Comparison of ENCODE assay signal across 13 cellular contexts in the genomic region with DNA sequence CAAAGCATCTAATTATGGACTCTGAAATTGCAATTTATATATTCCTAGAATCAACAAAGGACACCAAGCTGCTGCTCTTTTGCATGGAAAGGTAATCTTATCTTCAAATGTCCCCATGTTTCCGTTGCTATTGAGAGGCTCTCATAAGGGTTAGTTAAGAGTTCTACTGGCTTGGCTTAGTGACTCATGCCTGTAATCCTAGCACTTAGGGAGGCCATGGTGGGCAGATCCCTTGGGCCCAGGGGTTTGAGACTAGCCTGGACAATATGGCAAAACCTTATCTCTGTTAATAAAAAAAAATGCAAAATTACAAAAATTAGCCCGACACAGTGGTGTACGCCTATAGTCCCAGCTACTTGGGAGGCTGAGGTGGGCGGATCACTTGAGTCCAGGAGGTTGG.
DNase-seq lines count a peak whose midpoint lies in the region; ATAC-seq and TF ChIP-seq lines count a peak whose summit lies in the region.
"Had no signal": no experiment of that assay in that cellular context is flagged by ENCODE, and none has a peak within 500 bp of the region (broad histone marks: within the 10 kb centered on the region; RNA-seq: fewer than 3 reads in every experiment).

No MANE protein-coding gene starts in this region.

- TF ChIP-seq CTCF in heart left ventricle (IDR thresholded peaks at IDR 0.05) (no peak), upper lobe of right lung (IDR thresholded peaks at IDR 0.05) (no peak), coronary artery (IDR thresholded peaks at IDR 0.05) (no peak)

- no peaks in the 10 kb centered on the region for H3K9me3 ChIP-seq in heart left ventricle
- H3K9me3 ChIP-seq in right cardiac atrium (ENCODE audit: control insufficient read depth, low read length): no peaks in the 10 kb centered on the region
- H3K9me3 ChIP-seq in upper lobe of right lung: no peaks in the 10 kb centered on the region
- H3K9me3 ChIP-seq: BE2C had no signal

- intact Hi-C loops in heart left ventricle (cut with DNase I) (no loop called here), cardiac septum (cut with DNase I) (no loop called here), right cardiac atrium (cut with DNase I) (no loop called here), upper lobe of right lung (cut with DNase I) (no loop called here)

- ATAC-seq in heart left ventricle: peak in 3 of 4 donors; percentile 61 to 77 (median 74)
- peak; percentile 22 to 29 for ATAC-seq in right cardiac atrium
- ATAC-seq in upper lobe of right lung: peak; percentile 69
- ATAC-seq in GM21576 (IDR thresholded peaks at IDR 0.05; ENCODE audit: unreplicated experiment): no peak
- ATAC-seq: CD8-positive, alpha-beta T cell had no signal

- TF ChIP-seq POLR2A in heart left ventricle (IDR thresholded peaks at IDR 0.05): no peak

- WGBS in heart left ventricle, 4 donors: 75 to 88% (median 82%) methylated on average over 4 of the region's 4 CpGs
- WGBS in right cardiac atrium: 73% methylated on average over 4 of the region's 4 CpGs

- no peak for DNase-seq in heart left ventricle
- no peak for DNase-seq in cardiac septum (ENCODE audit: low spot score)
- DNase-seq in NCI-H69 (lab: John Stamatoyannopoulos, UW): peak; percentile 43
- DNase-seq in right cardiac atrium: no peak
- DNase-seq in upper lobe of right lung: no peak
- DNase-seq in midbrain (lab: John Stamatoyannopoulos, UW): no peak
- no peak for DNase-seq in coronary artery (ENCODE audit: low spot score)
- DNase-seq: BE2C; CD8-positive, alpha-beta T cell; MV-4-11; NCI-H2171; NCI-H510A had no signal

- H3K4me3 ChIP-seq in heart left ventricle (no peak overlapping the region), right cardiac atrium (ENCODE audit: low read length) (no peak overlapping the region), upper lobe of right lung (no peak overlapping the region), coronary artery (no peak overlapping the region)

- H3K27ac ChIP-seq in heart left ventricle: no peak overlapping the region
- H3K27ac ChIP-seq in right cardiac atrium (ENCODE audit: low read length): no peak overlapping the region
- peak overlapping the region; percentile 59 for H3K27ac ChIP-seq in upper lobe of right lung
- no peak overlapping the region for H3K27ac ChIP-seq in coronary artery

- H3K36me3 ChIP-seq in heart left ventricle: no peaks in the 10 kb centered on the region
- H3K36me3 ChIP-seq in upper lobe of right lung: no peaks in the 10 kb centered on the region
- H3K36me3 ChIP-seq: BE2C had no signal

- peaks cover 0 to 20% (median 12%) of the 10 kb centered on the region in 12 donors for H3K4me1 ChIP-seq in heart left ventricle
- H3K4me1 ChIP-seq in right cardiac atrium (ENCODE audit: control insufficient read depth, insufficient read depth, low read length): peaks cover 2% of the 10 kb centered on the region
- H3K4me1 ChIP-seq in upper lobe of right lung: peaks cover 8% of the 10 kb centered on the region
- H3K4me1 ChIP-seq: BE2C had no signal

- H3K27me3 ChIP-seq in heart left ventricle: no peaks in the 10 kb centered on the region
- no peaks in the 10 kb centered on the region for H3K27me3 ChIP-seq in right cardiac atrium (ENCODE audit: control insufficient read depth, insufficient read depth)
- no peaks in the 10 kb centered on the region for H3K27me3 ChIP-seq in upper lobe of right lung
- H3K27me3 ChIP-seq: BE2C had no signal
